1 cellular context compared by ENCODE assay signal in the genomic region with DNA sequence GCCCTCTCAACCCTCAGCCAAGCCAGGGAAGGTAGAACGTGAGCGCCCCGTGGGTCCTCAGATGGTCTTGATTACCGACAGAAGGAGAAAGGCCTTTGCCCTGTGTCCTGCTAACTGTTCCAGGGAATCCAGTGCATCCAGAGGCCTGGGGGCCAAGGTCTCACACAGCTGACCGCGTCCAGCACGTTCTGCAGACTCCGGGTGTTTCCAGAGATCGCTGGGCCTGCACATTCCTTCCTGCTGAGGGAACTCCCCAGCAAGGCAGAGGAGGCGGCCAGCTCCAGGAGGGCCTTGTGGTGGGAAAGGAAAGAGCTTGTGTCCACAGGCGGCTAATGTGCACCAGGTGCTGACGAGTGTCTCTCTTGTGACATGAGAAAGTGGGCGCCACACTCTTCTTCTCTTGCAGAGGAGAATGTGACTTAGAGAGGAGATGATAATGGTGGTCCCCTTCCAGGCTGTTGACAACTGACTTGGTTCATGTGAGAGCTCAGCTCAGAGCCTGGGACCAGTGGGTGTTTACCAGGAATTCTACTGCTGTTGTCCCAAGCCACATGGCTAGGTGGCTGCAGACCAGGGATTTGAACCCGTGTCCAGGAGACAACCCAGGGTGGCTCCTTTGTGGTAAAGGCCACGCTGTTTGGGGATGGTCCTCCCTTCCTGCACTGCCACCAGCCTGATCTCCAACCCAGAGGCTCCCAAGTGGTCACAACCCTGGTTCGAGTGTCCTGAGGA.
A peak's percentile ranks its signal among the peaks of the same experiment; 100 is the strongest.
TF ChIP-seq lines count a peak whose summit lies in the region.

No MANE protein-coding gene starts in this region.

TF ChIP-seq in HepG2, 621 proteins besides CTCF, POLR2A, EP300 and RAD21 (continued from another document and continues in another):
- TF ChIP-seq, protein P1, sequence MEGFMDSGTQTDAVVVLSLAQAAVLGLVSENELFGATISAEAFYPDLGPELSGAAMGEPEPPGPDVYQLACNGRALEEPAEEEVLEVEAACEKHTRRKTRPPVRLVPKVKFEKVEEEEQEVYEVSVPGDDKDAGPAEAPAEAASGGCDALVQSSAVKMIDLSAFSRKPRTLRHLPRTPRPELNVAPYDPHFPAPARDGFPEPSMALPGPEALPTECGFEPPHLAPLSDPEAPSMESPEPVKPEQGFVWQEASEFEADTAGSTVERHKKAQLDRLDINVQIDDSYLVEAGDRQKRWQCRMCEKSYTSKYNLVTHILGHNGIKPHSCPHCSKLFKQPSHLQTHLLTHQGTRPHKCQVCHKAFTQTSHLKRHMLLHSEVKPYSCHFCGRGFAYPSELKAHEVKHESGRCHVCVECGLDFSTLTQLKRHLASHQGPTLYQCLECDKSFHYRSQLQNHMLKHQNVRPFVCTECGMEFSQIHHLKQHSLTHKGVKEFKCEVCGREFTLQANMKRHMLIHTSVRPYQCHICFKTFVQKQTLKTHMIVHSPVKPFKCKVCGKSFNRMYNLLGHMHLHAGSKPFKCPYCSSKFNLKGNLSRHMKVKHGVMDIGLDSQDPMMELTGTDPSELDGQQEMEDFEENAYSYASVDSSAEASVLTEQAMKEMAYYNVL (CRISPR knock-in tag; IDR thresholded peaks at IDR 0.05; ENCODE audit: borderline replicate concordance) = peak; percentile 81
- TF ChIP-seq, protein P2, sequence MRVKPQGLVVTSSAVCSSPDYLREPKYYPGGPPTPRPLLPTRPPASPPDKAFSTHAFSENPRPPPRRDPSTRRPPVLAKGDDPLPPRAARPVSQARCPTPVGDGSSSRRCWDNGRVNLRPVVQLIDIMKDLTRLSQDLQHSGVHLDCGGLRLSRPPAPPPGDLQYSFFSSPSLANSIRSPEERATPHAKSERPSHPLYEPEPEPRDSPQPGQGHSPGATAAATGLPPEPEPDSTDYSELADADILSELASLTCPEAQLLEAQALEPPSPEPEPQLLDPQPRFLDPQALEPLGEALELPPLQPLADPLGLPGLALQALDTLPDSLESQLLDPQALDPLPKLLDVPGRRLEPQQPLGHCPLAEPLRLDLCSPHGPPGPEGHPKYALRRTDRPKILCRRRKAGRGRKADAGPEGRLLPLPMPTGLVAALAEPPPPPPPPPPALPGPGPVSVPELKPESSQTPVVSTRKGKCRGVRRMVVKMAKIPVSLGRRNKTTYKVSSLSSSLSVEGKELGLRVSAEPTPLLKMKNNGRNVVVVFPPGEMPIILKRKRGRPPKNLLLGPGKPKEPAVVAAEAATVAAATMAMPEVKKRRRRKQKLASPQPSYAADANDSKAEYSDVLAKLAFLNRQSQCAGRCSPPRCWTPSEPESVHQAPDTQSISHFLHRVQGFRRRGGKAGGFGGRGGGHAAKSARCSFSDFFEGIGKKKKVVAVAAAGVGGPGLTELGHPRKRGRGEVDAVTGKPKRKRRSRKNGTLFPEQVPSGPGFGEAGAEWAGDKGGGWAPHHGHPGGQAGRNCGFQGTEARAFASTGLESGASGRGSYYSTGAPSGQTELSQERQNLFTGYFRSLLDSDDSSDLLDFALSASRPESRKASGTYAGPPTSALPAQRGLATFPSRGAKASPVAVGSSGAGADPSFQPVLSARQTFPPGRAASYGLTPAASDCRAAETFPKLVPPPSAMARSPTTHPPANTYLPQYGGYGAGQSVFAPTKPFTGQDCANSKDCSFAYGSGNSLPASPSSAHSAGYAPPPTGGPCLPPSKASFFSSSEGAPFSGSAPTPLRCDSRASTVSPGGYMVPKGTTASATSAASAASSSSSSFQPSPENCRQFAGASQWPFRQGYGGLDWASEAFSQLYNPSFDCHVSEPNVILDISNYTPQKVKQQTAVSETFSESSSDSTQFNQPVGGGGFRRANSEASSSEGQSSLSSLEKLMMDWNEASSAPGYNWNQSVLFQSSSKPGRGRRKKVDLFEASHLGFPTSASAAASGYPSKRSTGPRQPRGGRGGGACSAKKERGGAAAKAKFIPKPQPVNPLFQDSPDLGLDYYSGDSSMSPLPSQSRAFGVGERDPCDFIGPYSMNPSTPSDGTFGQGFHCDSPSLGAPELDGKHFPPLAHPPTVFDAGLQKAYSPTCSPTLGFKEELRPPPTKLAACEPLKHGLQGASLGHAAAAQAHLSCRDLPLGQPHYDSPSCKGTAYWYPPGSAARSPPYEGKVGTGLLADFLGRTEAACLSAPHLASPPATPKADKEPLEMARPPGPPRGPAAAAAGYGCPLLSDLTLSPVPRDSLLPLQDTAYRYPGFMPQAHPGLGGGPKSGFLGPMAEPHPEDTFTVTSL (CRISPR knock-in tag; IDR thresholded peaks at IDR 0.05; ENCODE audit: borderline replicate concordance) = peak; percentile 77; the same call in 1 of the 2 replicates
- TF ChIP-seq MYNN (CRISPR knock-in tag; IDR thresholded peaks at IDR 0.05; ENCODE audit: low read depth) (0 out of 2 replicates have a peak, but pooled peaks have one; percentile 24), ZNF761 (CRISPR knock-in tag; conservative IDR thresholded peaks at IDR 0.05) (peak; percentile 76; the same call in 1 of the 2 replicates), SKI (IDR thresholded peaks at IDR 0.05; ENCODE audit: partially characterized antibody) (peak; percentile 39), ZSCAN21 (CRISPR knock-in tag; IDR thresholded peaks at IDR 0.05; ENCODE audit: borderline replicate concordance) (peak; percentile 76; the same call in 1 of the 2 replicates), IRX3 (CRISPR knock-in tag; IDR thresholded peaks at IDR 0.05; ENCODE audit: borderline replicate concordance, low read depth) (peak; percentile 74; the same call in 1 of the 2 replicates), MAFK (conservative IDR thresholded peaks at IDR 0.05 in 1 of 2, IDR thresholded peaks at IDR 0.05 in 1 of 2; ENCODE audit: low read length in 2 of 2) (peak; percentile 44 to 59; a peak in 3 of 4 replicates), HOXA7 (CRISPR knock-in tag; IDR thresholded peaks at IDR 0.05) (no peak), ZNF563 (CRISPR knock-in tag; IDR thresholded peaks at IDR 0.05) (peak; percentile 89; the same call in 1 of the 2 replicates), ZNF724P (CRISPR knock-in tag; IDR thresholded peaks at IDR 0.05; ENCODE audit: borderline replicate concordance) (0 out of 2 replicates have a peak, but pooled peaks have one; percentile 69), SP4 (CRISPR knock-in tag; IDR thresholded peaks at IDR 0.05) (peak; percentile 67), ZNF567 (CRISPR knock-in tag; IDR thresholded peaks at IDR 0.05; ENCODE audit: borderline replicate concordance) (0 out of 2 replicates have a peak, but pooled peaks have one; percentile 56), ZNF329 (CRISPR knock-in tag; IDR thresholded peaks at IDR 0.05; ENCODE audit: low read depth) (peak; percentile 55)
- TF ChIP-seq, protein P3, sequence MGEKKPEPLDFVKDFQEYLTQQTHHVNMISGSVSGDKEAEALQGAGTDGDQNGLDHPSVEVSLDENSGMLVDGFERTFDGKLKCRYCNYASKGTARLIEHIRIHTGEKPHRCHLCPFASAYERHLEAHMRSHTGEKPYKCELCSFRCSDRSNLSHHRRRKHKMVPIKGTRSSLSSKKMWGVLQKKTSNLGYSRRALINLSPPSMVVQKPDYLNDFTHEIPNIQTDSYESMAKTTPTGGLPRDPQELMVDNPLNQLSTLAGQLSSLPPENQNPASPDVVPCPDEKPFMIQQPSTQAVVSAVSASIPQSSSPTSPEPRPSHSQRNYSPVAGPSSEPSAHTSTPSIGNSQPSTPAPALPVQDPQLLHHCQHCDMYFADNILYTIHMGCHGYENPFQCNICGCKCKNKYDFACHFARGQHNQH (CRISPR knock-in tag; IDR thresholded peaks at IDR 0.05) = peak; percentile 92
- TF ChIP-seq, protein P4, sequence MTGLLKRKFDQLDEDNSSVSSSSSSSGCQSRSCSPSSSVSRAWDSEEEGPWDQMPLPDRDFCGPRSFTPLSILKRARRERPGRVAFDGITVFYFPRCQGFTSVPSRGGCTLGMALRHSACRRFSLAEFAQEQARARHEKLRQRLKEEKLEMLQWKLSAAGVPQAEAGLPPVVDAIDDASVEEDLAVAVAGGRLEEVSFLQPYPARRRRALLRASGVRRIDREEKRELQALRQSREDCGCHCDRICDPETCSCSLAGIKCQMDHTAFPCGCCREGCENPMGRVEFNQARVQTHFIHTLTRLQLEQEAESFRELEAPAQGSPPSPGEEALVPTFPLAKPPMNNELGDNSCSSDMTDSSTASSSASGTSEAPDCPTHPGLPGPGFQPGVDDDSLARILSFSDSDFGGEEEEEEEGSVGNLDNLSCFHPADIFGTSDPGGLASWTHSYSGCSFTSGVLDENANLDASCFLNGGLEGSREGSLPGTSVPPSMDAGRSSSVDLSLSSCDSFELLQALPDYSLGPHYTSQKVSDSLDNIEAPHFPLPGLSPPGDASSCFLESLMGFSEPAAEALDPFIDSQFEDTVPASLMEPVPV (CRISPR knock-in tag; IDR thresholded peaks at IDR 0.05) = peak; percentile 65; the same call in 1 of the 2 replicates
- TF ChIP-seq, protein P5, sequence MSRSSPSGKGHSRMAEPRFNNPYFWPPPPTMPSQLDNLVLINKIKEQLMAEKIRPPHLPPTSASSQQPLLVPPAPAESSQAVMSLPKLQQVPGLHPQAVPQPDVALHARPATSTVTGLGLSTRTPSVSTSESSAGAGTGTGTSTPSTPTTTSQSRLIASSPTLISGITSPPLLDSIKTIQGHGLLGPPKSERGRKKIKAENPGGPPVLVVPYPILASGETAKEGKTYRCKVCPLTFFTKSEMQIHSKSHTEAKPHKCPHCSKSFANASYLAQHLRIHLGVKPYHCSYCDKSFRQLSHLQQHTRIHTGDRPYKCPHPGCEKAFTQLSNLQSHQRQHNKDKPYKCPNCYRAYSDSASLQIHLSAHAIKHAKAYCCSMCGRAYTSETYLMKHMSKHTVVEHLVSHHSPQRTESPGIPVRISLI (CRISPR knock-in tag; IDR thresholded peaks at IDR 0.05; ENCODE audit: borderline replicate concordance) = peak; percentile 39; the same call in 1 of the 2 replicates
- TF ChIP-seq, protein P6, sequence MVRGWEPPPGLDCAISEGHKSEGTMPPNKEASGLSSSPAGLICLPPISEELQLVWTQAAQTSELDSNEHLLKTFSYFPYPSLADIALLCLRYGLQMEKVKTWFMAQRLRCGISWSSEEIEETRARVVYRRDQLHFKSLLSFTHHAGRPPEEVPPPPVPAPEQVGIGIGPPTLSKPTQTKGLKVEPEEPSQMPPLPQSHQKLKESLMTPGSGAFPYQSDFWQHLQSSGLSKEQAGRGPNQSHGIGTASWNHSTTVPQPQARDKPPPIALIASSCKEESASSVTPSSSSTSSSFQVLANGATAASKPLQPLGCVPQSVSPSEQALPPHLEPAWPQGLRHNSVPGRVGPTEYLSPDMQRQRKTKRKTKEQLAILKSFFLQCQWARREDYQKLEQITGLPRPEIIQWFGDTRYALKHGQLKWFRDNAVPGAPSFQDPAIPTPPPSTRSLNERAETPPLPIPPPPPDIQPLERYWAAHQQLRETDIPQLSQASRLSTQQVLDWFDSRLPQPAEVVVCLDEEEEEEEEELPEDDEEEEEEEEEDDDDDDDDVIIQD (CRISPR knock-in tag; IDR thresholded peaks at IDR 0.05; ENCODE audit: low read depth) = peak; percentile 89
- TF ChIP-seq, protein P7, sequence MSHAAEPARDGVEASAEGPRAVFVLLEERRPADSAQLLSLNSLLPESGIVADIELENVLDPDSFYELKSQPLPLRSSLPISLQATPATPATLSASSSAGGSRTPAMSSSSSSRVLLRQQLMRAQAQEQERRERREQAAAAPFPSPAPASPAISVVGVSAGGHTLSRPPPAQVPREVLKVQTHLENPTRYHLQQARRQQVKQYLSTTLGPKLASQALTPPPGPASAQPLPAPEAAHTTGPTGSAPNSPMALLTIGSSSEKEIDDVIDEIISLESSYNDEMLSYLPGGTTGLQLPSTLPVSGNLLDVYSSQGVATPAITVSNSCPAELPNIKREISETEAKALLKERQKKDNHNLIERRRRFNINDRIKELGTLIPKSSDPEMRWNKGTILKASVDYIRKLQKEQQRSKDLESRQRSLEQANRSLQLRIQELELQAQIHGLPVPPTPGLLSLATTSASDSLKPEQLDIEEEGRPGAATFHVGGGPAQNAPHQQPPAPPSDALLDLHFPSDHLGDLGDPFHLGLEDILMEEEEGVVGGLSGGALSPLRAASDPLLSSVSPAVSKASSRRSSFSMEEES (CRISPR knock-in tag; IDR thresholded peaks at IDR 0.05) = no peak; the same call in 1 of the 2 replicates
- TF ChIP-seq, protein P8, sequence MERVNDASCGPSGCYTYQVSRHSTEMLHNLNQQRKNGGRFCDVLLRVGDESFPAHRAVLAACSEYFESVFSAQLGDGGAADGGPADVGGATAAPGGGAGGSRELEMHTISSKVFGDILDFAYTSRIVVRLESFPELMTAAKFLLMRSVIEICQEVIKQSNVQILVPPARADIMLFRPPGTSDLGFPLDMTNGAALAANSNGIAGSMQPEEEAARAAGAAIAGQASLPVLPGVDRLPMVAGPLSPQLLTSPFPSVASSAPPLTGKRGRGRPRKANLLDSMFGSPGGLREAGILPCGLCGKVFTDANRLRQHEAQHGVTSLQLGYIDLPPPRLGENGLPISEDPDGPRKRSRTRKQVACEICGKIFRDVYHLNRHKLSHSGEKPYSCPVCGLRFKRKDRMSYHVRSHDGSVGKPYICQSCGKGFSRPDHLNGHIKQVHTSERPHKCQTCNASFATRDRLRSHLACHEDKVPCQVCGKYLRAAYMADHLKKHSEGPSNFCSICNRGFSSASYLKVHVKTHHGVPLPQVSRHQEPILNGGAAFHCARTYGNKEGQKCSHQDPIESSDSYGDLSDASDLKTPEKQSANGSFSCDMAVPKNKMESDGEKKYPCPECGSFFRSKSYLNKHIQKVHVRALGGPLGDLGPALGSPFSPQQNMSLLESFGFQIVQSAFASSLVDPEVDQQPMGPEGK (CRISPR knock-in tag; IDR thresholded peaks at IDR 0.05) = peak; percentile 88
- TF ChIP-seq, protein P9, sequence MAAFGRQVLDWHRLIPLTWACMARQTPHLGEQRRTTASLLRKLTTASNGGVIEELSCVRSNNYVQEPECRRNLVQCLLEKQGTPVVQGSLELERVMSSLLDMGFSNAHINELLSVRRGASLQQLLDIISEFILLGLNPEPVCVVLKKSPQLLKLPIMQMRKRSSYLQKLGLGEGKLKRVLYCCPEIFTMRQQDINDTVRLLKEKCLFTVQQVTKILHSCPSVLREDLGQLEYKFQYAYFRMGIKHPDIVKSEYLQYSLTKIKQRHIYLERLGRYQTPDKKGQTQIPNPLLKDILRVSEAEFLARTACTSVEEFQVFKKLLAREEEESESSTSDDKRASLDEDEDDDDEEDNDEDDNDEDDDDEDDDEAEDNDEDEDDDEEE (CRISPR knock-in tag; IDR thresholded peaks at IDR 0.05) = peak; percentile 76; the same call in 1 of the 2 replicates
- TF ChIP-seq, protein P10, sequence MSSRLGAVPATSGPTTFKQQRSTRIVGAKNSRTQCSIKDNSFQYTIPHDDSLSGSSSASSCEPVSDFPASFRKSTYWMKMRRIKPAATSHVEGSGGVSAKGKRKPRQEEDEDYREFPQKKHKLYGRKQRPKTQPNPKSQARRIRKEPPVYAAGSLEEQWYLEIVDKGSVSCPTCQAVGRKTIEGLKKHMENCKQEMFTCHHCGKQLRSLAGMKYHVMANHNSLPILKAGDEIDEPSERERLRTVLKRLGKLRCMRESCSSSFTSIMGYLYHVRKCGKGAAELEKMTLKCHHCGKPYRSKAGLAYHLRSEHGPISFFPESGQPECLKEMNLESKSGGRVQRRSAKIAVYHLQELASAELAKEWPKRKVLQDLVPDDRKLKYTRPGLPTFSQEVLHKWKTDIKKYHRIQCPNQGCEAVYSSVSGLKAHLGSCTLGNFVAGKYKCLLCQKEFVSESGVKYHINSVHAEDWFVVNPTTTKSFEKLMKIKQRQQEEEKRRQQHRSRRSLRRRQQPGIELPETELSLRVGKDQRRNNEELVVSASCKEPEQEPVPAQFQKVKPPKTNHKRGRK (CRISPR knock-in tag; IDR thresholded peaks at IDR 0.05) = no peak
